In genomic region chr12:88108021-88108420, GRCh38 we compare ENCODE assay signal across 26 cellular contexts. TPM values are rescaled to one million over a fixed set of nuclear protein-coding genes. Genes with fewer than 3 reads are reported as not detected.
DNase-seq lines count a peak whose midpoint lies in the region; ATAC-seq and TF ChIP-seq lines count a peak whose summit lies in the region.
"Had no signal": no experiment of that assay in that cellular context is flagged by ENCODE, and none has a peak within 500 bp of the region (broad histone marks: within the 10 kb centered on the region; RNA-seq: fewer than 3 reads in every experiment).

No MANE protein-coding gene starts in this region.

- DNase-seq in MCF 10A (ENCODE audit: unreplicated experiment) (peak; percentile 41), breast epithelium (ENCODE audit: low spot score in 2 of 2) (no peak), brain microvascular endothelial cell (peak; percentile 8), fibroblast of the aortic adventitia (ENCODE audit: low read depth) (peak; percentile 25), amniotic stem cell (lab: John Stamatoyannopoulos, UW) (no peak), H4 (ENCODE audit: low spot score) (no peak)
- no peak for DNase-seq in activated CD4-positive, alpha-beta memory T cell treated with anti-CD3 and anti-CD28 coated beads for 36 hours
- DNase-seq: activated CD4-positive, alpha-beta T cell treated with anti-CD3 and anti-CD28 coated beads for 36 hours; activated T-cell treated with anti-CD3 and anti-CD28 coated beads, Interleukin-2, amount 50 U/mL, for 4 hours; adrenal gland; DMS79 treated with DMSO at 0.1 percent for 48 hours; hypothalamus; Karpas-422; naive thymus-derived CD8-positive, alpha-beta T cell; NCI-H1694 treated with DMSO at 0.1 percent for 48 hours; NCI-H69; SK-N-SH; small intestine; stimulated activated CD4-positive, alpha-beta T cell treated with anti-CD3 and anti-CD28 coated beads, Interleukin-1b, Interleukin-23, amount 100 ng/mL, for 48 hours; T-helper 17 cell; transverse colon had no signal

- no peak for TF ChIP-seq POLR2A in breast epithelium (IDR thresholded peaks at IDR 0.05)

- no peaks in the 10 kb centered on the region for H3K4me1 ChIP-seq in breast epithelium

- H3K27me3 ChIP-seq in breast epithelium (no peaks in the 10 kb centered on the region), brain microvascular endothelial cell (replicated peaks) (no peaks in the 10 kb centered on the region)
- H3K27me3 ChIP-seq: adrenal gland, transverse colon had no signal

- no peaks in the 10 kb centered on the region for H3K9me3 ChIP-seq in breast epithelium
- H3K9me3 ChIP-seq: SK-N-SH, transverse colon had no signal

- H3K27ac Mint-ChIP-seq in MCF 10A (ENCODE audit: low read depth, unreplicated experiment) = no peak overlapping the region
- no peak overlapping the region for H3K27ac Mint-ChIP-seq in activated CD4-positive, alpha-beta memory T cell treated with anti-CD3 and anti-CD28 coated beads for 36 hours
- H3K27ac Mint-ChIP-seq: activated CD4-positive, alpha-beta T cell treated with anti-CD3 and anti-CD28 coated beads for 36 hours; B cell; dendritic cell treated with granulocyte-macrophage colony-stimulating factor and Interleukin-4, amounts not matched to agents 40 ng/mL and 50 ng/mL, for 4 days; mesothelial cell of epicardium; T-helper 17 cell had no signal

- TF ChIP-seq CTCF in MCF 10A (IDR thresholded peaks at IDR 0.05; ENCODE audit: unreplicated experiment) = no peak
- no peak for TF ChIP-seq CTCF in breast epithelium (IDR thresholded peaks at IDR 0.05)
- TF ChIP-seq CTCF in brain microvascular endothelial cell (IDR thresholded peaks at IDR 0.05; ENCODE audit: low read depth, low read length, missing control alignments) = no peak
- TF ChIP-seq CTCF in fibroblast of the aortic adventitia (IDR thresholded peaks at IDR 0.05; ENCODE audit: insufficient read depth, low read length) = no peak

- H3K36me3 ChIP-seq in breast epithelium (no peaks in the 10 kb centered on the region), brain microvascular endothelial cell (replicated peaks) (peaks cover 5% of the 10 kb centered on the region)

- intact Hi-C loops in MCF 10A (cut with micrococcal nuclease) = no loop called here
- intact Hi-C loops in breast epithelium (cut with DNase I; ENCODE audit: low total_unique reads) = no loop called here
- intact Hi-C loops in activated CD4-positive, alpha-beta memory T cell treated with anti-CD3 and anti-CD28 coated beads for 36 hours (cut with micrococcal nuclease) = no loop called here

- no peak overlapping the region for H3K4me3 Mint-ChIP-seq in MCF 10A (ENCODE audit: unreplicated experiment)
- no peak overlapping the region for H3K4me3 Mint-ChIP-seq in activated CD4-positive, alpha-beta memory T cell treated with anti-CD3 and anti-CD28 coated beads for 36 hours
- H3K4me3 Mint-ChIP-seq: activated CD4-positive, alpha-beta T cell treated with anti-CD3 and anti-CD28 coated beads for 36 hours; activated T-cell treated with anti-CD3 and anti-CD28 coated beads, Interleukin-2, amount 50 U/mL, for 4 hours; B cell; dendritic cell treated with granulocyte-macrophage colony-stimulating factor and Interleukin-4, amounts not matched to agents 40 ng/mL and 50 ng/mL, for 4 days; mesothelial cell of epicardium; naive thymus-derived CD8-positive, alpha-beta T cell; T-helper 17 cell had no signal

- H3K9me3 Mint-ChIP-seq in MCF 10A (ENCODE audit: unreplicated experiment) = no peaks in the 10 kb centered on the region
- H3K9me3 Mint-ChIP-seq in activated CD4-positive, alpha-beta memory T cell treated with anti-CD3 and anti-CD28 coated beads for 36 hours = no peaks in the 10 kb centered on the region
- H3K9me3 Mint-ChIP-seq: activated T-cell treated with anti-CD3 and anti-CD28 coated beads, Interleukin-2, amount 50 U/mL, for 4 hours; dendritic cell treated with granulocyte-macrophage colony-stimulating factor and Interleukin-4, amounts not matched to agents 40 ng/mL and 50 ng/mL, for 4 days; mesothelial cell of epicardium; naive thymus-derived CD8-positive, alpha-beta T cell had no signal

- CTCF ChIA-PET in MCF 10A (lab: Yijun Ruan, JAX) = interaction anchor here (0.5 to 0.7 kb wide), 4 partner anchors 41 to 885 kb away, joined by 3 to 4 read pairs (median 3); no protein-coding TSS in a partner anchor
- CTCF ChIA-PET in activated CD4-positive, alpha-beta memory T cell treated with anti-CD3 and anti-CD28 coated beads for 36 hours (lab: Charles Lee) = interaction anchor here (0.9 kb wide), 1 partner anchor 11 kb away, joined by 3 read pairs; no protein-coding TSS in a partner anchor

- in situ Hi-C loops in brain microvascular endothelial cell (cut with HindIII; ENCODE audit: low pct_ligation_motif_present, low sequenced_read_pairs) = no loop called here

- ATAC-seq in GM21515 (IDR thresholded peaks at IDR 0.05; ENCODE audit: unreplicated experiment) = no peak
- ATAC-seq: activated CD4-positive, alpha-beta T cell treated with anti-CD3 and anti-CD28 coated beads for 36 hours; activated T-cell treated with anti-CD3 and anti-CD28 coated beads, Interleukin-2, amount 50 U/mL, for 4 hours; naive thymus-derived CD8-positive, alpha-beta T cell; T-helper 17 cell had no signal

- peaks cover 55% of the 10 kb centered on the region for H3K36me3 Mint-ChIP-seq in MCF 10A (ENCODE audit: insufficient read depth, unreplicated experiment)
- H3K36me3 Mint-ChIP-seq in activated CD4-positive, alpha-beta memory T cell treated with anti-CD3 and anti-CD28 coated beads for 36 hours = peaks cover 30% of the 10 kb centered on the region

- no TSS peak for BruUV-seq in MCF 10A (replicated peaks; lab: Mats Ljungman, UMichigan)

- H3K27me3 Mint-ChIP-seq in MCF 10A (ENCODE audit: insufficient read depth, unreplicated experiment) = no peaks in the 10 kb centered on the region
- no peaks in the 10 kb centered on the region for H3K27me3 Mint-ChIP-seq in activated CD4-positive, alpha-beta memory T cell treated with anti-CD3 and anti-CD28 coated beads for 36 hours
- H3K27me3 Mint-ChIP-seq: activated CD4-positive, alpha-beta T cell treated with anti-CD3 and anti-CD28 coated beads for 36 hours; B cell; dendritic cell treated with granulocyte-macrophage colony-stimulating factor and Interleukin-4, amounts not matched to agents 40 ng/mL and 50 ng/mL, for 4 days; naive thymus-derived CD8-positive, alpha-beta T cell; T-helper 17 cell had no signal

- no peak overlapping the region for H3K4me3 ChIP-seq in breast epithelium
- no peak overlapping the region for H3K4me3 ChIP-seq in brain microvascular endothelial cell (ENCODE audit: low read depth, low read length)
- H3K4me3 ChIP-seq in fibroblast of the aortic adventitia (ENCODE audit: low read depth, low read length) = no peak overlapping the region
- H3K4me3 ChIP-seq: adrenal gland, transverse colon had no signal

- peaks cover 10% of the 10 kb centered on the region for H3K4me1 Mint-ChIP-seq in MCF 10A (ENCODE audit: insufficient read depth, unreplicated experiment)
- peaks cover 2% of the 10 kb centered on the region for H3K4me1 Mint-ChIP-seq in activated CD4-positive, alpha-beta memory T cell treated with anti-CD3 and anti-CD28 coated beads for 36 hours (ENCODE audit: low read depth)
- H3K4me1 Mint-ChIP-seq: mesothelial cell of epicardium had no signal

- no peak overlapping the region for H3K27ac ChIP-seq in breast epithelium
- H3K27ac ChIP-seq in brain microvascular endothelial cell = no peak overlapping the region
- H3K27ac ChIP-seq: 22Rv1, adrenal gland, transverse colon had no signal

- POLR2A ChIA-PET in MCF 10A (lab: Yijun Ruan, JAX) = interaction anchor here (1.0 to 2.2 kb wide), 2 partner anchors 10 to 34 kb away, joined by 4 to 5 read pairs; partner anchors contain the start of genes CEP290 and TMTC3
- POLR2A ChIA-PET in activated CD4-positive, alpha-beta memory T cell treated with anti-CD3 and anti-CD28 coated beads for 36 hours (lab: Charles Lee) = no interaction called here

RNA-seq across cellular contexts. Expression of gene CEP290, which starts 33.9 kb away (rescaled TPM):
- total RNA-seq in MCF 10A (2022) = 18.7 and 22.3 TPM in 2 replicates
- total RNA-seq in breast epithelium = 10 to 100 TPM; 16.6 to 27.1 (median 24.6) TPM
- 20.2 and 70.5 TPM in 2 replicates for total RNA-seq in fibroblast of the aortic adventitia (ENCODE audit: low replicate concordance)
- 10 to 100 TPM; 12.8 to 13.7 TPM for total RNA-seq in activated CD4-positive, alpha-beta memory T cell treated with anti-CD3 and anti-CD28 coated beads for 36 hours
- 6.3 and 7.5 TPM in 2 replicates for total RNA-seq in H4 (2014; rRNA removed; shearing (Covaris generic))

RNA-seq across cellular contexts. Expression of gene TMTC3, which starts 34.1 kb away (rescaled TPM):
- total RNA-seq in MCF 10A (2022) (19.0 and 22.2 TPM in 2 replicates), breast epithelium (10 to 100 TPM; 14.7 to 20.6 (median 20.2) TPM), fibroblast of the aortic adventitia (ENCODE audit: low replicate concordance) (18.3 and 65.3 TPM in 2 replicates)
- 1 to 10 TPM; 5.3 to 6.8 TPM for total RNA-seq in activated CD4-positive, alpha-beta memory T cell treated with anti-CD3 and anti-CD28 coated beads for 36 hours
- total RNA-seq in H4 (2014; rRNA removed; shearing (Covaris generic)) = 22.7 and 30.5 TPM in 2 replicates

Comparison
In these comparisons a context has a peak if more than half of its experiments do, and no peak if none do; other contexts are left out.
1. DNase-seq: peak in MCF 10A (single experiment), brain microvascular endothelial cell (single experiment) and fibroblast of the aortic adventitia (single experiment); none in breast epithelium (0 of 2), activated CD4-positive, alpha-beta memory T cell treated with anti-CD3 and anti-CD28 coated beads for 36 hours (single experiment), amniotic stem cell (single experiment) and H4 (single experiment).